Comparison of ENCODE assay signal across 8 cellular contexts in genomic region chr1:110495926-110496600, GRCh38. TPM values are rescaled to one million over a fixed set of nuclear protein-coding genes. Genes with fewer than 3 reads are reported as not detected.
A peak's percentile ranks its signal among the peaks of the same experiment; 100 is the strongest.
DNase-seq lines count a peak whose midpoint lies in the region; ATAC-seq and TF ChIP-seq lines count a peak whose summit lies in the region.

No MANE protein-coding gene starts in this region.

- no peaks in the 10 kb centered on the region for H3K9me3 Mint-ChIP-seq in Caco-2 (ENCODE audit: unreplicated experiment)
- H3K9me3 Mint-ChIP-seq in chondrocyte (ENCODE audit: low read depth): no peaks in the 10 kb centered on the region

- H3K27me3 Mint-ChIP-seq in Caco-2 (ENCODE audit: insufficient read depth, unreplicated experiment) (no peaks in the 10 kb centered on the region), chondrocyte (ENCODE audit: low read depth) (peaks cover 11% of the 10 kb centered on the region)

- no peak for TF ChIP-seq POLR2A in lower leg skin (IDR thresholded peaks at IDR 0.05)

- H3K4me3 Mint-ChIP-seq in Caco-2 (ENCODE audit: unreplicated experiment): no peak overlapping the region
- no peak overlapping the region for H3K4me3 Mint-ChIP-seq in chondrocyte (ENCODE audit: unreplicated experiment)

- POLR2A ChIA-PET in Caco-2 (lab: Charles Lee): interaction anchor here (1.1 kb wide), 1 partner anchor 157 kb away, joined by 8 read pairs; the partner anchor contains the start of gene RBM15

- 0 out of 2 replicates have a peak, but pooled peaks cover 4% of the 10 kb centered on the region for H3K4me1 ChIP-seq in Caco-2

- TF ChIP-seq CTCF in Caco-2 (IDR thresholded peaks at IDR 0.05; ENCODE audit: insufficient read depth in 1 of 2, low read depth in 1 of 2, low read length in 1 of 2, severe bottlenecking in 1 of 2, unreplicated experiment in 1 of 2) (peak; percentile 72 to 74), chondrocyte (IDR thresholded peaks at IDR 0.05) (peak; percentile 92), lower leg skin (IDR thresholded peaks at IDR 0.05) (peak in 1 of 3 donors; percentile 75)

- intact Hi-C loops in Caco-2 (cut with micrococcal nuclease; ENCODE audit: unreplicated experiment) (loop anchor here (1.0 to 2.0 kb wide), 5 partner anchors 19 to 293 kb away; no protein-coding TSS in a partner anchor), lower leg skin (cut with DNase I; ENCODE audit: low total_unique reads) (loop anchor here (5.0 kb wide), 1 partner anchor 69 kb away; no protein-coding TSS in a partner anchor)

- no peaks in the 10 kb centered on the region for H3K9me3 ChIP-seq in Caco-2

- no peaks in the 10 kb centered on the region for H3K4me1 Mint-ChIP-seq in Caco-2 (ENCODE audit: low read depth, unreplicated experiment)
- no peaks in the 10 kb centered on the region for H3K4me1 Mint-ChIP-seq in chondrocyte (ENCODE audit: low read depth)

- ATAC-seq in HG03378 (IDR thresholded peaks at IDR 0.05; ENCODE audit: unreplicated experiment) (peak; percentile 62), HG03196 (IDR thresholded peaks at IDR 0.05; ENCODE audit: unreplicated experiment) (no peak)

- peaks cover 2% of the 10 kb centered on the region for H3K36me3 Mint-ChIP-seq in Caco-2 (ENCODE audit: insufficient read depth, unreplicated experiment)
- H3K36me3 Mint-ChIP-seq in chondrocyte (ENCODE audit: low read depth): no peaks in the 10 kb centered on the region

- WGBS in lower leg skin, 2 donors: 22 to 23% methylated on average over 8 of the region's 8 CpGs

- no TSS peak for BruUV-seq in Caco-2 (replicated peaks; lab: Mats Ljungman, UMichigan)

- H3K4me3 ChIP-seq in Caco-2 (ENCODE audit: low read depth, low read length) (no peak overlapping the region), lower leg skin (ENCODE audit: low read depth, poor library complexity, severe bottlenecking) (no peak overlapping the region)

- H3K27ac Mint-ChIP-seq in Caco-2 (ENCODE audit: unreplicated experiment) (no peak overlapping the region), chondrocyte (ENCODE audit: unreplicated experiment) (no peak overlapping the region)

- H3K36me3 ChIP-seq in Caco-2 (ENCODE audit: control insufficient read depth, insufficient read depth, low read length): no peaks in the 10 kb centered on the region

- CTCF ChIA-PET in Caco-2 (lab: Charles Lee): interaction anchor here (0.5 to 2.6 kb wide), 23 partner anchors 12 to 299 kb away, joined by 3 to 36 read pairs (median 7); partner anchors contain the start of gene SLC16A4

- H3K27me3 ChIP-seq in Caco-2 (replicated peaks; ENCODE audit: control insufficient read depth, insufficient read depth, low read length): no peaks in the 10 kb centered on the region

- peak; percentile 64 to 80 for DNase-seq in Caco-2
- DNase-seq in NCI-H526 (lab: John Stamatoyannopoulos, UW): peak; percentile 48 to 91
- DNase-seq in activated CD4-positive, alpha-beta T cell treated with anti-CD3 and anti-CD28 coated beads for 24 hours (ENCODE audit: low read depth in 2 of 2): peak; percentile 71 to 78
- DNase-seq in chondrocyte (ENCODE audit: low spot score): no peak
- peak; percentile 75 to 94 for DNase-seq in lower leg skin (ENCODE audit: low spot score in 2 of 2)
- peak; percentile 35 to 62 (median 47) for DNase-seq in stimulated activated CD4-positive, alpha-beta T cell treated with anti-CD3 and anti-CD28 coated beads, TNF-alpha, amount 100 ng/mL, for 4 hours (ENCODE audit: low read depth in 3 of 3)

RNA-seq across cellular contexts. Expression of gene KCNA10, which starts 22.9 kb away (rescaled TPM):
- total RNA-seq in Caco-2 (2022) (not detected in 2 replicates), chondrocyte (not detected in 3 replicates), lower leg skin (not detected)

RNA-seq across cellular contexts. Expression of gene PROK1, which starts 45.1 kb away (rescaled TPM):
- total RNA-seq in Caco-2 (2022) (not detected in 2 replicates), chondrocyte (not detected in 3 replicates), lower leg skin (1 to 10 TPM in 1 of 4 donors, under 1 TPM in 2, not detected in 1; 0.34 to 1.9 (median 0.78) TPM)
